1 cellular context compared by ENCODE assay signal in the genomic region with DNA sequence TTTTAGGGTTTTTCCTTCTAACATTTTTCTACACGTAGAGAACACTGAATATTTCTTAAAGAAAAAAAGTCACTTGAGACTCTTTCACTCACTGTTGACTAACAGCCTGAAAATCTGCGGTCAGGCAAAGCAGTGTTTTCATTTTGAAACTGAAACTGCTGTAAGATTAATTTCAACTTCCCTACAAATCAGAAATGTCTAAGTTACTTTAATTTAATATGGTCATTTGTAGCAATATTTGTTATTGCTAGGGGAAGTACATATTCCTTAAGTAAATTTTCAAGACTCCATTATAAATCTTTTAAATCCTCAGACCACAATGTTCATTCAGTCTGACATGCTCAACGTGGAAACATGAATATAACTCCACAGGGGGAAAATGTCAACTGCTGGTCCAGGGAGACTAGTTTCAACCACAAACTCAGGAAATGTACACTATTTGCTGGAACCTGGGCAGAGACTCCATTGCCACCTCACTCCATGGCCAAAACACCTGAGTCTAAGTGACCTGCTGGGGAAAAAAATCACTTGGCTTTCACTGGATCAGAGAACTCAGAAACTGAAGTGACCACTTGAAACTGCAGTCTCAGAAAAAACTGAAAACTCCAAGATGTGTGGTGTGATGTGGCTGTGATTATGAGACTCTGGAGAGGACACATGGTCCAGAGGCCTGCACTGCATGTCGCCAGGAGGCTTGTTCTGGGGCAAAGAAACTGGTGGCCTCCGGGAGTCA.
TF ChIP-seq lines count a peak whose summit lies in the region.

No MANE protein-coding gene starts in this region.

TF ChIP-seq in K562, 482 proteins besides CTCF, POLR2A, EP300 and RAD21 (continued from another document):
- TF ChIP-seq, protein P1, sequence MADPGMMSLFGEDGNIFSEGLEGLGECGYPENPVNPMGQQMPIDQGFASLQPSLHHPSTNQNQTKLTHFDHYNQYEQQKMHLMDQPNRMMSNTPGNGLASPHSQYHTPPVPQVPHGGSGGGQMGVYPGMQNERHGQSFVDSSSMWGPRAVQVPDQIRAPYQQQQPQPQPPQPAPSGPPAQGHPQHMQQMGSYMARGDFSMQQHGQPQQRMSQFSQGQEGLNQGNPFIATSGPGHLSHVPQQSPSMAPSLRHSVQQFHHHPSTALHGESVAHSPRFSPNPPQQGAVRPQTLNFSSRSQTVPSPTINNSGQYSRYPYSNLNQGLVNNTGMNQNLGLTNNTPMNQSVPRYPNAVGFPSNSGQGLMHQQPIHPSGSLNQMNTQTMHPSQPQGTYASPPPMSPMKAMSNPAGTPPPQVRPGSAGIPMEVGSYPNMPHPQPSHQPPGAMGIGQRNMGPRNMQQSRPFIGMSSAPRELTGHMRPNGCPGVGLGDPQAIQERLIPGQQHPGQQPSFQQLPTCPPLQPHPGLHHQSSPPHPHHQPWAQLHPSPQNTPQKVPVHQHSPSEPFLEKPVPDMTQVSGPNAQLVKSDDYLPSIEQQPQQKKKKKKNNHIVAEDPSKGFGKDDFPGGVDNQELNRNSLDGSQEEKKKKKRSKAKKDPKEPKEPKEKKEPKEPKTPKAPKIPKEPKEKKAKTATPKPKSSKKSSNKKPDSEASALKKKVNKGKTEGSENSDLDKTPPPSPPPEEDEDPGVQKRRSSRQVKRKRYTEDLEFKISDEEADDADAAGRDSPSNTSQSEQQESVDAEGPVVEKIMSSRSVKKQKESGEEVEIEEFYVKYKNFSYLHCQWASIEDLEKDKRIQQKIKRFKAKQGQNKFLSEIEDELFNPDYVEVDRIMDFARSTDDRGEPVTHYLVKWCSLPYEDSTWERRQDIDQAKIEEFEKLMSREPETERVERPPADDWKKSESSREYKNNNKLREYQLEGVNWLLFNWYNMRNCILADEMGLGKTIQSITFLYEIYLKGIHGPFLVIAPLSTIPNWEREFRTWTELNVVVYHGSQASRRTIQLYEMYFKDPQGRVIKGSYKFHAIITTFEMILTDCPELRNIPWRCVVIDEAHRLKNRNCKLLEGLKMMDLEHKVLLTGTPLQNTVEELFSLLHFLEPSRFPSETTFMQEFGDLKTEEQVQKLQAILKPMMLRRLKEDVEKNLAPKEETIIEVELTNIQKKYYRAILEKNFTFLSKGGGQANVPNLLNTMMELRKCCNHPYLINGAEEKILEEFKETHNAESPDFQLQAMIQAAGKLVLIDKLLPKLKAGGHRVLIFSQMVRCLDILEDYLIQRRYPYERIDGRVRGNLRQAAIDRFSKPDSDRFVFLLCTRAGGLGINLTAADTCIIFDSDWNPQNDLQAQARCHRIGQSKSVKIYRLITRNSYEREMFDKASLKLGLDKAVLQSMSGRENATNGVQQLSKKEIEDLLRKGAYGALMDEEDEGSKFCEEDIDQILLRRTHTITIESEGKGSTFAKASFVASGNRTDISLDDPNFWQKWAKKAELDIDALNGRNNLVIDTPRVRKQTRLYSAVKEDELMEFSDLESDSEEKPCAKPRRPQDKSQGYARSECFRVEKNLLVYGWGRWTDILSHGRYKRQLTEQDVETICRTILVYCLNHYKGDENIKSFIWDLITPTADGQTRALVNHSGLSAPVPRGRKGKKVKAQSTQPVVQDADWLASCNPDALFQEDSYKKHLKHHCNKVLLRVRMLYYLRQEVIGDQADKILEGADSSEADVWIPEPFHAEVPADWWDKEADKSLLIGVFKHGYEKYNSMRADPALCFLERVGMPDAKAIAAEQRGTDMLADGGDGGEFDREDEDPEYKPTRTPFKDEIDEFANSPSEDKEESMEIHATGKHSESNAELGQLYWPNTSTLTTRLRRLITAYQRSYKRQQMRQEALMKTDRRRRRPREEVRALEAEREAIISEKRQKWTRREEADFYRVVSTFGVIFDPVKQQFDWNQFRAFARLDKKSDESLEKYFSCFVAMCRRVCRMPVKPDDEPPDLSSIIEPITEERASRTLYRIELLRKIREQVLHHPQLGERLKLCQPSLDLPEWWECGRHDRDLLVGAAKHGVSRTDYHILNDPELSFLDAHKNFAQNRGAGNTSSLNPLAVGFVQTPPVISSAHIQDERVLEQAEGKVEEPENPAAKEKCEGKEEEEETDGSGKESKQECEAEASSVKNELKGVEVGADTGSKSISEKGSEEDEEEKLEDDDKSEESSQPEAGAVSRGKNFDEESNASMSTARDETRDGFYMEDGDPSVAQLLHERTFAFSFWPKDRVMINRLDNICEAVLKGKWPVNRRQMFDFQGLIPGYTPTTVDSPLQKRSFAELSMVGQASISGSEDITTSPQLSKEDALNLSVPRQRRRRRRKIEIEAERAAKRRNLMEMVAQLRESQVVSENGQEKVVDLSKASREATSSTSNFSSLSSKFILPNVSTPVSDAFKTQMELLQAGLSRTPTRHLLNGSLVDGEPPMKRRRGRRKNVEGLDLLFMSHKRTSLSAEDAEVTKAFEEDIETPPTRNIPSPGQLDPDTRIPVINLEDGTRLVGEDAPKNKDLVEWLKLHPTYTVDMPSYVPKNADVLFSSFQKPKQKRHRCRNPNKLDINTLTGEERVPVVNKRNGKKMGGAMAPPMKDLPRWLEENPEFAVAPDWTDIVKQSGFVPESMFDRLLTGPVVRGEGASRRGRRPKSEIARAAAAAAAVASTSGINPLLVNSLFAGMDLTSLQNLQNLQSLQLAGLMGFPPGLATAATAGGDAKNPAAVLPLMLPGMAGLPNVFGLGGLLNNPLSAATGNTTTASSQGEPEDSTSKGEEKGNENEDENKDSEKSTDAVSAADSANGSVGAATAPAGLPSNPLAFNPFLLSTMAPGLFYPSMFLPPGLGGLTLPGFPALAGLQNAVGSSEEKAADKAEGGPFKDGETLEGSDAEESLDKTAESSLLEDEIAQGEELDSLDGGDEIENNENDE (IDR thresholded peaks at IDR 0.05; ENCODE audit: low read depth, low read length) = no peak
- TF ChIP-seq RBM17 (IDR thresholded peaks at IDR 0.05; ENCODE audit: borderline replicate concordance, low read depth, low read length) (no peak), HCFC1 (IDR thresholded peaks at IDR 0.05; ENCODE audit: low read depth, low read length) (no peak), MEF2A (IDR thresholded peaks at IDR 0.05; ENCODE audit: control insufficient read depth, low read depth, low read length) (no peak)
